Comparison of ENCODE assay signal across 8 cellular contexts in genomic region chr2:71548589-71549485, GRCh38.
DNase-seq lines count a peak whose midpoint lies in the region; ATAC-seq, FAIRE-seq and TF ChIP-seq lines count a peak whose summit lies in the region.

No MANE protein-coding gene starts in this region.

- H3K9me3 Mint-ChIP-seq in activated B cell treated with CpG ODN at 0.5 μM for 24 hours: peaks cover 3% of the 10 kb centered on the region

- H3K27me3 Mint-ChIP-seq in activated B cell treated with CpG ODN at 0.5 μM for 24 hours: peaks cover 34% of the 10 kb centered on the region

- peak; percentile 52 for ATAC-seq in activated B cell treated with CpG ODN at 0.5 μM for 24 hours (ENCODE audit: low read depth)
- no peak for ATAC-seq in GM21381 (IDR thresholded peaks at IDR 0.05; ENCODE audit: unreplicated experiment)

- H3K27ac Mint-ChIP-seq in activated B cell treated with CpG ODN at 0.5 μM for 24 hours: no peak overlapping the region

- peaks cover 7% of the 10 kb centered on the region for H3K4me1 Mint-ChIP-seq in activated B cell treated with CpG ODN at 0.5 μM for 24 hours

- no peak for TF ChIP-seq CTCF in activated B cell treated with CpG ODN at 0.5 μM for 24 hours (IDR thresholded peaks at IDR 0.05)
- TF ChIP-seq CTCF in bronchial epithelial cell (IDR thresholded peaks at IDR 0.05; ENCODE audit: insufficient read depth, low read length, severe bottlenecking): peak; percentile 87

- H3K4me3 ChIP-seq in bronchial epithelial cell (ENCODE audit: low read depth, low read length): no peak overlapping the region

- no peak for FAIRE-seq in bronchial epithelial cell (lab: Jason Lieb, UNC)

- H3K36me3 Mint-ChIP-seq in activated B cell treated with CpG ODN at 0.5 μM for 24 hours (ENCODE audit: low read depth): no peaks in the 10 kb centered on the region

- H3K4me3 Mint-ChIP-seq in activated B cell treated with CpG ODN at 0.5 μM for 24 hours: no peak overlapping the region

- CTCF ChIA-PET in activated B cell treated with CpG ODN at 0.5 μM for 24 hours (lab: Charles Lee): interaction anchor here (0.8 to 1.1 kb wide), 3 partner anchors 249 to 1032 kb away, joined by 3 to 6 read pairs (median 3); no protein-coding TSS in a partner anchor

- intact Hi-C loops in activated B cell treated with CpG ODN at 0.5 μM for 24 hours (cut with micrococcal nuclease): loop anchor here (1.0 to 5.0 kb wide), 4 partner anchors 248 to 1313 kb away; no protein-coding TSS in a partner anchor

- DNase-seq in NCI-H82 (lab: John Stamatoyannopoulos, UW) (peak; percentile 69), NCI-H82 treated with DMSO at 0.1 percent for 48 hours (lab: John Stamatoyannopoulos, UW; ENCODE audit: unreplicated experiment) (no peak), NCI-H1105 treated with DMSO at 0.1 percent for 48 hours (lab: John Stamatoyannopoulos, UW) (peak; percentile 17), activated B cell treated with CpG ODN at 0.5 μM for 24 hours (peak; percentile 40), bronchial epithelial cell (ENCODE audit: low read depth) (peak; percentile 12), kidney glomerular epithelial cell (lab: John Stamatoyannopoulos, UW) (peak; percentile 12)
- DNase-seq in stimulated activated CD4-positive, alpha-beta T cell treated with anti-CD3 and anti-CD28 coated beads, Interleukin-4, amount 100 ng/mL, for 1 hour: peak; percentile 69

- POLR2A ChIA-PET in activated B cell treated with CpG ODN at 0.5 μM for 24 hours (lab: Charles Lee): no interaction called here

- H3K36me3 ChIP-seq in bronchial epithelial cell (ENCODE audit: control insufficient read depth, insufficient read depth, low read length): no peaks in the 10 kb centered on the region

- no peaks in the 10 kb centered on the region for H3K27me3 ChIP-seq in bronchial epithelial cell (ENCODE audit: control insufficient read depth, insufficient read depth, low read length)
